7 cellular contexts compared by ENCODE assay signal in genomic region chr10:98133075-98133752, GRCh38. TPM values are rescaled to one million over a fixed set of nuclear protein-coding genes. Genes with fewer than 3 reads are reported as not detected.
DNase-seq lines count a peak whose midpoint lies in the region; ATAC-seq and TF ChIP-seq lines count a peak whose summit lies in the region.
"Not testable (repeated sequence)": the region's sequence is repeated elsewhere in the genome, so short reads cannot be mapped to it uniquely, and the experiment has no call there.

No MANE protein-coding gene starts in this region.

- intact Hi-C loops in natural killer cell (cut with micrococcal nuclease) = not testable (repeated sequence)

- peak overlapping the region; percentile 34 for H3K27ac Mint-ChIP-seq in activated naive CD8-positive, alpha-beta T cell
- H3K27ac Mint-ChIP-seq in natural killer cell = peak overlapping the region; percentile 7 to 98

- H3K9me3 Mint-ChIP-seq in activated naive CD8-positive, alpha-beta T cell (ENCODE audit: low read depth); natural killer cell: not testable (repeated sequence)

- H3K36me3 ChIP-seq in Peyer's patch = not testable (repeated sequence)

- H3K9me3 ChIP-seq in Peyer's patch = not testable (repeated sequence)

- not testable (repeated sequence) for H3K36me3 Mint-ChIP-seq in activated naive CD8-positive, alpha-beta T cell; natural killer cell

- not testable (repeated sequence) for H3K27me3 ChIP-seq in Peyer's patch

- peak in 2 of 3 donors; percentile 62 to 71 for DNase-seq in Peyer's patch
- not testable (repeated sequence) for DNase-seq in natural killer cell

- H3K4me1 ChIP-seq in Peyer's patch = peaks cover 0 to 25% (median under 1%) of the 10 kb centered on the region in 4 donors

- peak overlapping the region in 2 of 4 donors; percentile 90 to 95 for H3K27ac ChIP-seq in Peyer's patch

- TF ChIP-seq CTCF in Peyer's patch (IDR thresholded peaks at IDR 0.05); natural killer cell (IDR thresholded peaks at IDR 0.05): not testable (repeated sequence)

- H3K4me3 ChIP-seq in Peyer's patch = not testable (repeated sequence)

- ATAC-seq in GM18502 (IDR thresholded peaks at IDR 0.05; ENCODE audit: poor library complexity, unreplicated experiment) (peak; percentile 44), GM19463 (IDR thresholded peaks at IDR 0.05; ENCODE audit: unreplicated experiment) (peak; percentile 56), HG02759 (IDR thresholded peaks at IDR 0.05; ENCODE audit: unreplicated experiment) (peak; percentile 50), HG03378 (IDR thresholded peaks at IDR 0.05; ENCODE audit: unreplicated experiment) (peak; percentile 61)
- not testable (repeated sequence) for ATAC-seq in natural killer cell

- H3K4me1 Mint-ChIP-seq in activated naive CD8-positive, alpha-beta T cell (ENCODE audit: low read depth) = peaks cover 32% of the 10 kb centered on the region
- peaks cover 18 to 32% of the 10 kb centered on the region in 2 donors for H3K4me1 Mint-ChIP-seq in natural killer cell

- not testable (repeated sequence) for TF ChIP-seq POLR2A in Peyer's patch (IDR thresholded peaks at IDR 0.05)

- peak overlapping the region; percentile 60 for H3K4me3 Mint-ChIP-seq in activated naive CD8-positive, alpha-beta T cell
- peak overlapping the region; percentile 56 for H3K4me3 Mint-ChIP-seq in natural killer cell

- not testable (repeated sequence) for H3K27me3 Mint-ChIP-seq in activated naive CD8-positive, alpha-beta T cell
- H3K27me3 Mint-ChIP-seq in natural killer cell (ENCODE audit: low read depth in 2 of 2) = peaks cover 7 to 11% of the 10 kb centered on the region in 2 donors

RNA-seq across cellular contexts. Expression of gene R3HCC1L, which starts 1.2 kb away (rescaled TPM):
- 10 to 100 TPM; 16.4 to 22.3 (median 18.8) TPM for total RNA-seq in Peyer's patch
- total RNA-seq in natural killer cell = 10 to 100 TPM; 17.9 to 25.6 (median 23.3) TPM
